ENCODE assay signal across 10 cellular contexts in genomic region chr1:20470174-20470573, GRCh38. TPM values are rescaled to one million over a fixed set of nuclear protein-coding genes. Genes with fewer than 3 reads are reported as not detected.
DNase-seq lines count a peak whose midpoint lies in the region; ATAC-seq, FAIRE-seq and TF ChIP-seq lines count a peak whose summit lies in the region.
"Had no signal": no experiment of that assay in that cellular context is flagged by ENCODE, and none has a peak within 500 bp of the region (broad histone marks: within the 10 kb centered on the region; RNA-seq: fewer than 3 reads in every experiment).

No MANE protein-coding gene starts in this region.

- intact Hi-C loops in Right ventricle myocardium superior (cut with DNase I) (no loop called here), cardiac septum (cut with DNase I) (no loop called here), transverse colon (cut with DNase I; ENCODE audit: low total_unique reads) (no loop called here), natural killer cell (cut with micrococcal nuclease) (no loop called here)

- H3K4me3 Mint-ChIP-seq in natural killer cell = no peak overlapping the region
- H3K4me3 Mint-ChIP-seq: activated CD4-positive, alpha-beta memory T cell treated with anti-CD3 and anti-CD28 coated beads, Interleukin-2, amount 10 ng/mL, durations not matched to agents 7 days and 5 days had no signal

- no peaks in the 10 kb centered on the region for H3K36me3 ChIP-seq in transverse colon

- H3K4me1 ChIP-seq in transverse colon = peaks cover 4 to 28% (median 21%) of the 10 kb centered on the region in 4 donors

- in situ Hi-C loops in transverse colon (cut with MboI; ENCODE audit: low pct_ligation_motif_present in 1 of 4, low pct_unique_long_range_greater_than_20kb in 1 of 4, low sequenced_read_pairs in 3 of 4) = no loop called here

- no peaks in the 10 kb centered on the region for H3K9me3 ChIP-seq in transverse colon

- H3K27me3 ChIP-seq in transverse colon = no peaks in the 10 kb centered on the region

- H3K27ac ChIP-seq in transverse colon = peak overlapping the region; percentile 33 to 57 (median 46)

- TF ChIP-seq POLR2A in transverse colon (IDR thresholded peaks at IDR 0.05) = no peak

- 51 to 54% methylated on average over 4 of the region's 4 CpGs for WGBS in transverse colon (ENCODE audit: low coverage in 1 of 2), 2 donors

- TF ChIP-seq CTCF in transverse colon (IDR thresholded peaks at IDR 0.05) (no peak), natural killer cell (IDR thresholded peaks at IDR 0.05) (no peak)

- no peaks in the 10 kb centered on the region for H3K4me1 Mint-ChIP-seq in natural killer cell
- H3K4me1 Mint-ChIP-seq: activated CD4-positive, alpha-beta memory T cell treated with anti-CD3 and anti-CD28 coated beads, Interleukin-2, amount 10 ng/mL, durations not matched to agents 7 days and 5 days had no signal

- ATAC-seq in Right ventricle myocardium superior (ENCODE audit: poor library complexity) (peak; percentile 42), left lobe of liver (peak; percentile 34), natural killer cell (no peak), GM19324 (IDR thresholded peaks at IDR 0.05; ENCODE audit: low FRiP score, unreplicated experiment) (no peak)

- H3K27ac Mint-ChIP-seq in natural killer cell = no peak overlapping the region
- H3K27ac Mint-ChIP-seq: activated CD4-positive, alpha-beta memory T cell treated with anti-CD3 and anti-CD28 coated beads, Interleukin-2, amount 10 ng/mL, durations not matched to agents 7 days and 5 days had no signal

- H3K9me3 Mint-ChIP-seq in natural killer cell = no peaks in the 10 kb centered on the region
- H3K9me3 Mint-ChIP-seq: activated CD4-positive, alpha-beta memory T cell treated with anti-CD3 and anti-CD28 coated beads, Interleukin-2, amount 10 ng/mL, durations not matched to agents 7 days and 5 days had no signal

- TF ChIP-seq EP300 in transverse colon (IDR thresholded peaks at IDR 0.05; ENCODE audit: low read depth) = no peak

- no peak overlapping the region for H3K4me3 ChIP-seq in transverse colon

- no peak for DNase-seq in Right ventricle myocardium superior
- no peak for DNase-seq in cardiac septum (ENCODE audit: low spot score)
- DNase-seq in RCC 7860 (ENCODE audit: low spot score) = peak; percentile 30
- DNase-seq in left lobe of liver (ENCODE audit: low spot score) = no peak
- peak; percentile 46 for DNase-seq in transverse colon
- no peak for DNase-seq in natural killer cell
- no peak for DNase-seq in stimulated activated CD4-positive, alpha-beta T cell treated with anti-CD3 and anti-CD28 coated beads, Interleukin-15, amount 100 ng/mL, for 24 hours
- DNase-seq: activated CD4-positive, alpha-beta memory T cell treated with anti-CD3 and anti-CD28 coated beads, Interleukin-2, amount 10 ng/mL, durations not matched to agents 7 days and 5 days; NCI-H187 treated with DMSO at 0.1 percent for 48 hours had no signal

- FAIRE-seq in RCC 7860 (lab: Jason Lieb, UNC) = no peak

- H3K27me3 Mint-ChIP-seq in natural killer cell (ENCODE audit: low read depth in 2 of 2) = peaks cover 34 to 39% of the 10 kb centered on the region in 2 donors

- H3K36me3 Mint-ChIP-seq in natural killer cell = no peaks in the 10 kb centered on the region

RNA-seq across cellular contexts. Expression of gene CAMK2N1, which starts 15.8 kb away (rescaled TPM):
- total RNA-seq in Right ventricle myocardium superior = 10.0 TPM
- 11.7 TPM for total RNA-seq in cardiac septum
- 27.4 TPM for total RNA-seq in left lobe of liver
- 100 to 1,000 TPM in 1 of 4 donors, 10 to 100 TPM in 3; 74.3 to 126 (median 85.9) TPM for total RNA-seq in transverse colon
- total RNA-seq in natural killer cell = 1 to 10 TPM; 1.6 to 2.6 (median 1.6) TPM

RNA-seq across cellular contexts. Expression of gene MUL1, which starts 37.8 kb away (rescaled TPM):
- total RNA-seq in Right ventricle myocardium superior (42.1 TPM), cardiac septum (35.1 TPM), left lobe of liver (16.9 TPM), transverse colon (10 to 100 TPM; 21.9 to 53.9 (median 43.9) TPM), natural killer cell (10 to 100 TPM; 21.0 to 29.5 (median 28.8) TPM)

Comparison
In these comparisons a context has a peak if more than half of its experiments do, and no peak if none do; other contexts are left out.
1. ATAC-seq: peak in Right ventricle myocardium superior (single experiment) and left lobe of liver (single experiment); none in natural killer cell (0 of 3) and GM19324 (single experiment).
2. DNase-seq: peak in RCC 7860 (single experiment) and transverse colon (single experiment); none in Right ventricle myocardium superior (single experiment), cardiac septum (single experiment), left lobe of liver (single experiment), natural killer cell (single experiment) and stimulated activated CD4-positive, alpha-beta T cell treated with anti-CD3 and anti-CD28 coated beads, Interleukin-15, amount 100 ng/mL, for 24 hours (single experiment).